Comparison of ENCODE assay signal across 16 cellular contexts in the genomic region with DNA sequence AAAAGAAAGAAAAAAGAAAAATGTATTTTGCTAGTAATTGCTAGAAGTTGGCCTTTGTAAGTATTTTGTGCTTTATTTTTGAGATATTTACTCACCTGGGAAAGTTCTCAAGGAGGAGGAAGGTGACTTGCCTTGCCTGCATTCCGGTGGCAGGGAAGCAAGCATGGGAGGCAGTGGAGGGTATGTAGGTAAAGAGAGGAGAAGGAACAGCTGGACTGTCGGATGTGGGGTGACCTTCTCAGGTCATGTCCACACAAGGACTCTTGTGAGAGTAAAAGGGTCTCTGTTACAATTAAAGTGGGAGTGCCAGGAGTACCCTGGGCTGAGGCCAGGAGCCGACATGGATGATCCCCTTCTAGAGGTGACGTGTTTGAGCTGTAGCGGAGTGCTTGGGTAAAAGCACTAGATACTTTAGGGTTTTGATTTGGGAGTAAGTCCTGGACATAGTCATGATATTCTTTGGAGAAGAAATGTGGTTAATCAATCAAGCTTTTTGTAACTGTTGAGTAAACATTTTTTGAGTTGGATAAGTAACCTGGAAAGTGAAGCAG. TPM values are rescaled to one million over a fixed set of nuclear protein-coding genes. Genes with fewer than 3 reads are reported as not detected.
DNase-seq lines count a peak whose midpoint lies in the region; ATAC-seq lines count a peak whose summit lies in the region.
"Had no signal": no experiment of that assay in that cellular context is flagged by ENCODE, and none has a peak within 500 bp of the region (broad histone marks: within the 10 kb centered on the region; RNA-seq: fewer than 3 reads in every experiment).

No MANE protein-coding gene starts in this region.

- no peak overlapping the region for H3K4me3 ChIP-seq in GM23248
- H3K4me3 ChIP-seq in adipocyte (ENCODE audit: low read length), result no peak overlapping the region
- peak overlapping the region; percentile 21 to 29 for H3K4me3 ChIP-seq in stomach smooth muscle (ENCODE audit: low read length in 2 of 2)
- H3K4me3 ChIP-seq in HAP-1, result no peak overlapping the region
- H3K4me3 ChIP-seq: SJCRH30 had no signal

- H3K36me3 ChIP-seq in GM23248 (ENCODE audit: low read depth), result no peaks in the 10 kb centered on the region
- no peaks in the 10 kb centered on the region for H3K36me3 ChIP-seq in adipocyte (ENCODE audit: control insufficient read depth, insufficient read depth, low read length, severe bottlenecking)
- H3K36me3 ChIP-seq in stomach smooth muscle (ENCODE audit: control insufficient read depth in 2 of 2, insufficient read depth in 2 of 2, low read length in 2 of 2), result peaks cover 0 to 4% of the 10 kb centered on the region in 2 donors
- no peaks in the 10 kb centered on the region for H3K36me3 ChIP-seq in HAP-1 (replicated peaks)
- H3K36me3 ChIP-seq: SJCRH30 had no signal

- H3K9ac ChIP-seq in GM23248, result peak overlapping the region; percentile 44
- peak overlapping the region; percentile 57 for H3K9ac ChIP-seq in adipocyte (ENCODE audit: low read length)
- peak overlapping the region in 1 of 2 donors; percentile 4 for H3K9ac ChIP-seq in stomach smooth muscle (ENCODE audit: low read length in 2 of 2)

- H3F3A ChIP-seq in GM23248 (ENCODE audit: insufficient read depth), result peaks cover 12% of the 10 kb centered on the region

- H3K9me3 ChIP-seq in GM23248 (ENCODE audit: low read depth) (no peaks in the 10 kb centered on the region), adipocyte (ENCODE audit: control insufficient read depth, low read length) (no peaks in the 10 kb centered on the region), stomach smooth muscle (ENCODE audit: control insufficient read depth in 2 of 2, low read length in 2 of 2) (no peaks in the 10 kb centered on the region), HAP-1 (no peaks in the 10 kb centered on the region)
- H3K9me3 ChIP-seq: SJCRH30 had no signal

- H3K79me2 ChIP-seq in GM23248 (ENCODE audit: insufficient read depth), result peaks cover 96% of the 10 kb centered on the region

- in situ Hi-C loops in GM23248 (cut with MboI) (no loop called here), HAP-1 (cut with MboI; ENCODE audit: low sequenced_read_pairs) (no loop called here)

- H4K20me1 ChIP-seq in GM23248 (ENCODE audit: insufficient read depth), result no peaks in the 10 kb centered on the region

- H3K4me1 ChIP-seq in GM23248 (ENCODE audit: insufficient read depth), result peaks cover 22% of the 10 kb centered on the region
- peaks cover 31% of the 10 kb centered on the region for H3K4me1 ChIP-seq in adipocyte (ENCODE audit: control insufficient read depth, insufficient read depth, low read length)
- H3K4me1 ChIP-seq in stomach smooth muscle (ENCODE audit: control insufficient read depth, insufficient read depth, low read length), result peaks cover 26% of the 10 kb centered on the region
- peaks cover 6% of the 10 kb centered on the region for H3K4me1 ChIP-seq in HAP-1

- ATAC-seq in GM18511 (IDR thresholded peaks at IDR 0.05; ENCODE audit: unreplicated experiment) (no peak), GM18870 (IDR thresholded peaks at IDR 0.05; ENCODE audit: unreplicated experiment) (no peak)

- H3K9me2 ChIP-seq in GM23248 (ENCODE audit: insufficient read depth), result no peaks in the 10 kb centered on the region

- 65 to 67% methylated on average over 5 of the region's 5 CpGs for WGBS in GM23248 (ENCODE audit: low coverage in 1 of 2, low lambda C conversion rate in 2 of 2, missing lambda C conversion rate in 2 of 2), 2 experiments

- H2AFZ ChIP-seq in GM23248, result no peak overlapping the region

- DNase-seq in GM23248, result no peak
- DNase-seq in adipocyte (ENCODE audit: low read depth), result no peak
- DNase-seq in HAP-1 (ENCODE audit: low spot score in 2 of 2), result no peak
- DNase-seq in GDM1 (lab: John Stamatoyannopoulos, UW), result no peak
- DNase-seq: activated CD4-positive, alpha-beta T cell treated with anti-CD3 and anti-CD28 coated beads, Interleukin-2, amount 50 U/mL, for 4 hours; activated naive CD8-positive, alpha-beta T cell treated with anti-CD3 and anti-CD28 coated beads, Interleukin-2, amount 10 ng/mL, durations not matched to agents 7 days and 5 days; activated T-cell treated with anti-CD3 and anti-CD28 coated beads, Interleukin-2, amount 50 U/mL, for 24 hours; DMS153; Karpas-422; NCI-H1417 treated with DMSO at 0.1 percent for 48 hours; stimulated activated naive CD4-positive, alpha-beta T cell treated with Interleukin-2 at 50 U/mL for 16 hours had no signal

- H3K4me2 ChIP-seq in GM23248 (ENCODE audit: unreplicated experiment), result no peak overlapping the region

- H3K27ac ChIP-seq in GM23248 (peak overlapping the region; percentile 73), layer of hippocampus (ENCODE audit: low read depth, low read length) (peak overlapping the region; percentile 10), stomach smooth muscle (ENCODE audit: low read length) (no peak overlapping the region)
- H3K27ac ChIP-seq: SJCRH30 had no signal

- H3K27me3 ChIP-seq in GM23248 (replicated peaks; ENCODE audit: insufficient read depth) (no peaks in the 10 kb centered on the region), adipocyte (replicated peaks; ENCODE audit: control insufficient read depth, insufficient read depth, low read length) (no peaks in the 10 kb centered on the region), layer of hippocampus (ENCODE audit: control insufficient read depth, insufficient read depth, low read length) (no peaks in the 10 kb centered on the region), stomach smooth muscle (ENCODE audit: control insufficient read depth in 1 of 2, insufficient read depth in 2 of 2, low read length in 2 of 2) (no peaks in the 10 kb centered on the region), HAP-1 (ENCODE audit: low read depth) (no peaks in the 10 kb centered on the region)
- H3K27me3 ChIP-seq: SJCRH30 had no signal

RNA-seq across cellular contexts. Expression of a gene that starts 25.1 kb away (rescaled TPM):
- total RNA-seq in GM23248 (2014; rRNA removed; shearing (Covaris generic)), result 27.6 and 29.3 TPM in 2 replicates
- polyA plus RNA-seq in GM23248 (2016; fragmentation: Nextera tagmentation; extraction: Ambion mirVana), result 14.3 and 15.8 TPM in 2 replicates

Comparison
In these comparisons a context has a peak if more than half of its experiments do, and no peak if none do; other contexts are left out.
1. H3K4me3 ChIP-seq: peak in stomach smooth muscle (2 of 2); none in GM23248 (single experiment), adipocyte (single experiment) and HAP-1 (single experiment).